Comparison of ENCODE assay signal across 2 cellular contexts in the genomic region with DNA sequence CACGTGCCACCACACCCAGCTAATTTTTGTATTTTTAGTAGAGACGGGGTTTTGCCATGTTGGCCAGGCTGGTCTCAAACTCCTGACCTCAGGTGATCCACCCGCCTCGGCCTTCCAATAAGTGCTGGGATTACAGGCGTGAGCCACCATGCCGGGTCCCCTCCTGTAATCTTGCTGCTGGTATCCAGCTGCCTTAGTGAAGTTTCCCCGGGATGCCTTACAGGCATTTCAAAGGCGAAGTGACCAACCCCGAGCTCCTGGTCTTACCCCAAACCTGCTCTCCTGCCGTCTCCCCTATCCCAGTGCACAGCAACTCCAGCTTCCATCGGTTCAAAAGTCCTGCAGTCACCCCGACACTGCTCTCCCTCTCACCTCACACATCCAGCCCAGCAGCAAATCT. TPM values are rescaled to one million over a fixed set of nuclear protein-coding genes. Genes with fewer than 3 reads are reported as not detected.
"Had no signal": no experiment of that assay in that cellular context is flagged by ENCODE, and none has a peak within 500 bp of the region (broad histone marks: within the 10 kb centered on the region; RNA-seq: fewer than 3 reads in every experiment).

No MANE protein-coding gene starts in this region.

RNA-seq across cellular contexts. Expression of a gene that starts 3.5 kb away (rescaled TPM):
- total RNA-seq: G401, GM12878 had no signal
- polyA plus RNA-seq: GM12878 had no signal

RNA-seq across cellular contexts. Expression of a gene that starts 23.5 kb away (rescaled TPM):
- total RNA-seq: G401, GM12878 had no signal
- polyA plus RNA-seq: GM12878 had no signal

RNA-seq across cellular contexts. Expression of a gene that starts 43.6 kb away (rescaled TPM):
- total RNA-seq: GM12878 had no signal
- polyA plus RNA-seq: GM12878 had no signal

RNA-seq across cellular contexts. Expression of a gene that starts 47.1 kb away (rescaled TPM):
- total RNA-seq: GM12878 had no signal
- polyA plus RNA-seq: GM12878 had no signal

RNA-seq across cellular contexts. Expression of a gene that starts 56.8 kb away (rescaled TPM):
- total RNA-seq: G401 had no signal
